In genomic region chr1:30952098-30952497, GRCh38 we compare ENCODE assay signal across 26 cellular contexts. TPM values are rescaled to one million over a fixed set of nuclear protein-coding genes. Genes with fewer than 3 reads are reported as not detected.
DNase-seq lines count a peak whose midpoint lies in the region; ATAC-seq and TF ChIP-seq lines count a peak whose summit lies in the region.
"Had no signal": no experiment of that assay in that cellular context is flagged by ENCODE, and none has a peak within 500 bp of the region (broad histone marks: within the 10 kb centered on the region; RNA-seq: fewer than 3 reads in every experiment).

No MANE protein-coding gene starts in this region.

- H3K27me3 Mint-ChIP-seq in CD8-positive, alpha-beta T cell (ENCODE audit: low read depth): no peaks in the 10 kb centered on the region
- H3K27me3 Mint-ChIP-seq in IgD-negative memory B cell (no peaks in the 10 kb centered on the region), brain (no peaks in the 10 kb centered on the region)
- H3K27me3 Mint-ChIP-seq in naive thymus-derived CD8-positive, alpha-beta T cell: no peaks in the 10 kb centered on the region
- H3K27me3 Mint-ChIP-seq: CD8-positive, alpha-beta memory T cell; stimulated activated memory B cell treated with anti-CD40 and anti-IgM and Interleukin-4, amounts not matched to agents 10 μg/mL and 1 μg/mL and 100 μg/mL, for 72 hours had no signal

- H3K4me3 ChIP-seq in CD8-positive, alpha-beta T cell (ENCODE audit: low read depth, low read length): no peak overlapping the region
- no peak overlapping the region for H3K4me3 ChIP-seq in tibial nerve
- H3K4me3 ChIP-seq in brain microvascular endothelial cell (ENCODE audit: low read depth, low read length): no peak overlapping the region
- H3K4me3 ChIP-seq in tibial artery: no peak overlapping the region
- H3K4me3 ChIP-seq: GM12878, mucosa of descending colon, SJCRH30 had no signal

- no peaks in the 10 kb centered on the region for H3K9me3 ChIP-seq in CD8-positive, alpha-beta T cell (ENCODE audit: low read length)
- H3K9me3 ChIP-seq in tibial nerve (no peaks in the 10 kb centered on the region), tibial artery (no peaks in the 10 kb centered on the region)
- H3K9me3 ChIP-seq: mucosa of descending colon, SJCRH30 had no signal

- H3K4me3 Mint-ChIP-seq in CD8-positive, alpha-beta T cell: no peak overlapping the region
- H3K4me3 Mint-ChIP-seq in IgD-negative memory B cell (peak overlapping the region in 1 of 4 donors; percentile 60), brain (peak overlapping the region in 1 of 5 experiments; percentile 14)
- peak overlapping the region in 1 of 10 donors; percentile 45 for H3K4me3 Mint-ChIP-seq in naive thymus-derived CD8-positive, alpha-beta T cell
- H3K4me3 Mint-ChIP-seq: CD8-positive, alpha-beta memory T cell; stimulated activated memory B cell treated with anti-CD40 and anti-IgM and Interleukin-4, amounts not matched to agents 10 μg/mL and 1 μg/mL and 100 μg/mL, for 72 hours; T-helper 1 cell treated with Interleukin-12 subunit alpha and Interleukin-12 subunit beta and Interleukin-4 antibody, amounts not matched to agents 30 μg/mL and 1 μg/mL, for 36 hours had no signal

- H3K4me1 Mint-ChIP-seq in CD8-positive, alpha-beta T cell (ENCODE audit: low read depth): peaks cover 30% of the 10 kb centered on the region
- H3K4me1 Mint-ChIP-seq in IgD-negative memory B cell (peaks cover 0 to 7% (median 0%) of the 10 kb centered on the region in 3 donors), brain (peaks cover 16% of the 10 kb centered on the region)
- peaks cover 15 to 29% (median 22%) of the 10 kb centered on the region in 4 donors for H3K4me1 Mint-ChIP-seq in naive thymus-derived CD8-positive, alpha-beta T cell

- no peaks in the 10 kb centered on the region for H3K4me1 ChIP-seq in CD8-positive, alpha-beta T cell (ENCODE audit: insufficient read depth, low read length)
- H3K4me1 ChIP-seq in tibial nerve: peaks cover 0 to 8% (median 2%) of the 10 kb centered on the region in 4 donors
- H3K4me1 ChIP-seq in tibial artery: peaks cover 0 to 11% (median 0%) of the 10 kb centered on the region in 4 donors
- H3K4me1 ChIP-seq: SJCRH30 had no signal

- POLR2A ChIA-PET in CD8-positive, alpha-beta T cell (lab: Charles Lee): no interaction called here
- POLR2A ChIA-PET in naive thymus-derived CD8-positive, alpha-beta T cell (lab: Charles Lee): no interaction called here

- H3K36me3 ChIP-seq in CD8-positive, alpha-beta T cell (ENCODE audit: insufficient read depth, low read length): peaks cover 54% of the 10 kb centered on the region
- H3K36me3 ChIP-seq in tibial nerve (peaks cover 0 to 75% (median 12%) of the 10 kb centered on the region in 3 donors), brain microvascular endothelial cell (replicated peaks) (peaks cover 67% of the 10 kb centered on the region), tibial artery (peaks cover 65 to 81% (median 66%) of the 10 kb centered on the region in 3 donors)

- TF ChIP-seq CTCF in CD8-positive, alpha-beta T cell (IDR thresholded peaks at IDR 0.05): no peak
- no peak for TF ChIP-seq CTCF in brain (conservative IDR thresholded peaks at IDR 0.05)
- no peak for TF ChIP-seq CTCF in tibial nerve (IDR thresholded peaks at IDR 0.05)
- TF ChIP-seq CTCF in brain microvascular endothelial cell (IDR thresholded peaks at IDR 0.05; ENCODE audit: low read depth, low read length, missing control alignments): no peak
- no peak for TF ChIP-seq CTCF in tibial artery (IDR thresholded peaks at IDR 0.05)

- TF ChIP-seq EP300 in tibial nerve (IDR thresholded peaks at IDR 0.05): no peak

- CTCF ChIA-PET in CD8-positive, alpha-beta T cell (lab: Charles Lee): no interaction called here

- peak overlapping the region; percentile 52 for H3K27ac Mint-ChIP-seq in CD8-positive, alpha-beta T cell
- H3K27ac Mint-ChIP-seq in IgD-negative memory B cell: peak overlapping the region in 2 of 3 donors; percentile 15 to 19
- peak overlapping the region; percentile 15 to 85 (median 56) for H3K27ac Mint-ChIP-seq in brain
- peak overlapping the region; percentile 14 to 80 (median 60) for H3K27ac Mint-ChIP-seq in naive thymus-derived CD8-positive, alpha-beta T cell
- H3K27ac Mint-ChIP-seq: stimulated activated memory B cell treated with anti-CD40 and anti-IgM and Interleukin-4, amounts not matched to agents 10 μg/mL and 1 μg/mL and 100 μg/mL, for 72 hours; T-helper 1 cell treated with Interleukin-12 subunit alpha and Interleukin-12 subunit beta and Interleukin-4 antibody, amounts not matched to agents 30 μg/mL and 1 μg/mL, for 36 hours had no signal

- peaks cover 83% of the 10 kb centered on the region for H3K36me3 Mint-ChIP-seq in CD8-positive, alpha-beta T cell
- peaks cover 2% of the 10 kb centered on the region for H3K36me3 Mint-ChIP-seq in IgD-negative memory B cell
- peaks cover 93% of the 10 kb centered on the region for H3K36me3 Mint-ChIP-seq in brain
- peaks cover 6 to 90% (median 32%) of the 10 kb centered on the region in 3 donors for H3K36me3 Mint-ChIP-seq in naive thymus-derived CD8-positive, alpha-beta T cell

- no peak overlapping the region for H3K27ac ChIP-seq in CD8-positive, alpha-beta T cell (ENCODE audit: low read depth, low read length)
- H3K27ac ChIP-seq in tibial nerve (no peak overlapping the region), brain microvascular endothelial cell (no peak overlapping the region), tibial artery (no peak overlapping the region)
- H3K27ac ChIP-seq: SJCRH30, VCaP had no signal

- H3K9me3 Mint-ChIP-seq in CD8-positive, alpha-beta T cell: no peaks in the 10 kb centered on the region
- no peaks in the 10 kb centered on the region for H3K9me3 Mint-ChIP-seq in IgD-negative memory B cell
- no peaks in the 10 kb centered on the region for H3K9me3 Mint-ChIP-seq in brain
- H3K9me3 Mint-ChIP-seq in naive thymus-derived CD8-positive, alpha-beta T cell: no peaks in the 10 kb centered on the region
- H3K9me3 Mint-ChIP-seq: CD8-positive, alpha-beta memory T cell; stimulated activated memory B cell treated with anti-CD40 and anti-IgM and Interleukin-4, amounts not matched to agents 10 μg/mL and 1 μg/mL and 100 μg/mL, for 72 hours; T-helper 1 cell treated with Interleukin-12 subunit alpha and Interleukin-12 subunit beta and Interleukin-4 antibody, amounts not matched to agents 30 μg/mL and 1 μg/mL, for 36 hours had no signal

- no peaks in the 10 kb centered on the region for H3K27me3 ChIP-seq in CD8-positive, alpha-beta T cell (ENCODE audit: insufficient read depth, low read length)
- H3K27me3 ChIP-seq in tibial nerve (no peaks in the 10 kb centered on the region), brain microvascular endothelial cell (replicated peaks) (no peaks in the 10 kb centered on the region), tibial artery (no peaks in the 10 kb centered on the region)
- H3K27me3 ChIP-seq: SJCRH30 had no signal

- DNase-seq in CD8-positive, alpha-beta T cell: peak in 1 of 7 experiments; percentile 19
- peak in 5 of 10 donors; percentile 15 to 50 (median 23) for DNase-seq in naive thymus-derived CD8-positive, alpha-beta T cell
- no peak for DNase-seq in NCI-H2029 treated with DMSO at 0.1 percent for 48 hours (lab: John Stamatoyannopoulos, UW)
- no peak for DNase-seq in tibial nerve (ENCODE audit: low spot score in 2 of 2)
- no peak for DNase-seq in brain microvascular endothelial cell
- DNase-seq in tibial artery: no peak
- DNase-seq: activated CD4-positive, alpha-beta T cell treated with anti-CD3 and anti-CD28 coated beads, Interleukin-2, amount 50 U/mL, for 48 hours; activated naive CD4-positive, alpha-beta T cell treated with Interleukin-2 at 50 U/mL for 16 hours; DMS53; effector CD4-positive, alpha-beta T cell; erythroblast; left ventricle myocardium superior; mucosa of descending colon; NCI-H1092 treated with DMSO at 0.1 percent for 48 hours; NCI-H2081; NCI-H510A; SJCRH30; small intestine; stimulated activated CD4-positive, alpha-beta T cell treated with anti-CD3 and anti-CD28 coated beads, Interleukin-2, amount 100 ng/mL, for 24 hours had no signal

- peak; percentile 63 for ATAC-seq in CD8-positive, alpha-beta T cell
- peak; percentile 62 to 87 for ATAC-seq in naive thymus-derived CD8-positive, alpha-beta T cell
- ATAC-seq: GM12878; left ventricle myocardium superior; mucosa of descending colon; stimulated activated memory B cell treated with anti-CD40 and anti-IgM and Interleukin-4, amounts not matched to agents 10 μg/mL and 1 μg/mL and 100 μg/mL, for 72 hours had no signal

- no peak for TF ChIP-seq POLR2A in tibial nerve (IDR thresholded peaks at IDR 0.05)

- intact Hi-C loops in CD8-positive, alpha-beta T cell (cut with DNase I, micrococcal nuclease): loop anchor here in 1 of 2 experiments (5.0 kb wide), 1 partner anchor 115 kb away; the partner anchor contains the start of gene PUM1
- intact Hi-C loops in tibial artery (cut with DNase I; ENCODE audit: low total_unique reads): no loop called here

- in situ Hi-C loops in brain microvascular endothelial cell (cut with HindIII; ENCODE audit: low pct_ligation_motif_present, low sequenced_read_pairs): no loop called here

- 63 to 67% methylated on average over 5 of the region's 5 CpGs for WGBS in tibial nerve, 2 donors

RNA-seq across cellular contexts. Expression of gene SDC3, which starts 43.5 kb away (rescaled TPM):
- total RNA-seq in CD8-positive, alpha-beta T cell: not detected
- polyA plus RNA-seq in IgD-negative memory B cell (not detected), brain (ENCODE audit: insufficient read depth, low read depth, low replicate concordance) (117 TPM)
- under 1 TPM; 0.16 to 0.66 TPM for total RNA-seq in naive thymus-derived CD8-positive, alpha-beta T cell
- polyA plus RNA-seq in naive thymus-derived CD8-positive, alpha-beta T cell: not detected
- total RNA-seq in tibial nerve: 10 to 100 TPM; 47.1 to 78.9 (median 64.2) TPM
- polyA plus RNA-seq: CD8-positive, alpha-beta memory T cell had no signal

Comparison
In these comparisons a context has a peak if more than half of its experiments do, and no peak if none do; other contexts are left out.
1. RNA of gene SDC3, which starts 43.5 kb away (total RNA-seq): 47.1 to 78.9 TPM in tibial nerve; 0.16 to 0.66 TPM in naive thymus-derived CD8-positive, alpha-beta T cell and not detected in CD8-positive, alpha-beta T cell; every median in the first group is over 10 times any median in the second.
2. Peak in every context shown above with its lines, with median percentiles within 50 percentile points of each other: H3K27ac Mint-ChIP-seq.